8 cellular contexts compared by ENCODE assay signal in the genomic region with DNA sequence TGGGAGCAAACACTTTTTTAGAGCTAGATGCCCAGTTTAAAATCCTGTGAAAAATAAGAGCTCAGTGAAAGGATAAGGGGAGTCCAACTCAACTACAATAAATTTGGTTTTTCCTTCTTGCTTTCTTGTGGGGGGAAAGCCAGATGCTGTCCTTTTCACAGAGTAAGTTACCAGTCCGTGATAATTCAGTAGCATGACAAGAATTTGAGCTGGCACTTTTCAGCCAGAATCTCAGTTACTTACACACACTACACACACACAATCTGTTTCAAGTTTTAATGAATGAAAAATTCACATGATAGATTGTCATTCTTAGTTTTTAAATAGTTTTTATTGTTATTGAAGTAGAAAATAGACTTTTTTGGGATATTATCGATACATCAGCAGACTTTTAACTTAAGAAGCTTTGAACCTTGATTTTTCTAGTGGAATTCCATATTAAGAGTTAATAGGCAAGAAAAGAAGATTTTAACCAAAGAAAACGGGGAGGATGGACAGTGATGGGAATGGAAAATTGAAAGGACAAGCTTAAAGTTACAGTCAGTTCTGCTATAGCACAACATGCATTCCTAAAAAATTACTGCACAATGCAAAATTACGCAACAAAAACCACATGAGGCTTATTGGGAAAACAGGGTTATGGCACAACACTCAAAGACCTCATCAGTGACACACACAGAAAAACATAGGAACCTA. TPM values are rescaled to one million over a fixed set of nuclear protein-coding genes. Genes with fewer than 3 reads are reported as not detected.
DNase-seq lines count a peak whose midpoint lies in the region; ATAC-seq and TF ChIP-seq lines count a peak whose summit lies in the region.

No MANE protein-coding gene starts in this region.

- no peak for ATAC-seq in GM21737 (IDR thresholded peaks at IDR 0.05; ENCODE audit: unreplicated experiment)

- TF ChIP-seq CTCF in neural progenitor cell (IDR thresholded peaks at IDR 0.05), result no peak

- H3K79me2 ChIP-seq in neural progenitor cell (ENCODE audit: low read depth), result peaks cover 72% of the 10 kb centered on the region

- H3K27ac ChIP-seq in neural progenitor cell, result no peak overlapping the region

- H3K36me3 Mint-ChIP-seq in dendritic cell treated with granulocyte-macrophage colony-stimulating factor and Interleukin-4, amounts not matched to agents 40 ng/mL and 50 ng/mL, for 4 days (ENCODE audit: low read depth), result peaks cover 49% of the 10 kb centered on the region
- peaks cover 12% of the 10 kb centered on the region for H3K36me3 Mint-ChIP-seq in neural progenitor cell

- intact Hi-C loops in dendritic cell treated with granulocyte-macrophage colony-stimulating factor and Interleukin-4, amounts not matched to agents 40 ng/mL and 50 ng/mL, for 4 days (cut with micrococcal nuclease), result loop anchor here (2.0 kb wide), 1 partner anchor 16 kb away; no protein-coding TSS in a partner anchor

- H3K27me3 Mint-ChIP-seq in dendritic cell treated with granulocyte-macrophage colony-stimulating factor and Interleukin-4, amounts not matched to agents 40 ng/mL and 50 ng/mL, for 4 days, result no peaks in the 10 kb centered on the region
- H3K27me3 Mint-ChIP-seq in neural progenitor cell (ENCODE audit: insufficient read depth, low read depth), result no peaks in the 10 kb centered on the region

- no peaks in the 10 kb centered on the region for H4K20me1 ChIP-seq in neural progenitor cell (ENCODE audit: low read depth)

- no peaks in the 10 kb centered on the region for H3K9me3 ChIP-seq in neural progenitor cell (ENCODE audit: low read depth)

- H3K4me3 ChIP-seq in neural progenitor cell, result no peak overlapping the region

- no peaks in the 10 kb centered on the region for H3K27me3 ChIP-seq in neural progenitor cell

- peaks cover 54% of the 10 kb centered on the region for H3K4me1 Mint-ChIP-seq in dendritic cell treated with granulocyte-macrophage colony-stimulating factor and Interleukin-4, amounts not matched to agents 40 ng/mL and 50 ng/mL, for 4 days (ENCODE audit: low read depth)
- H3K4me1 Mint-ChIP-seq in neural progenitor cell, result peaks cover 49% of the 10 kb centered on the region

- no peak overlapping the region for H3K9ac ChIP-seq in neural progenitor cell

- peak overlapping the region; percentile 27 for H3K4me2 ChIP-seq in neural progenitor cell

- peak; percentile 86 for DNase-seq in CD1c-positive myeloid dendritic cell (ENCODE audit: extremely low spot score)
- DNase-seq in MV-4-11 (lab: John Stamatoyannopoulos, UW), result peak; percentile 87
- no peak for DNase-seq in neural progenitor cell (ENCODE audit: low spot score)
- DNase-seq in DMS79 (lab: John Stamatoyannopoulos, UW), result no peak
- no peak for DNase-seq in DMS 273 (lab: John Stamatoyannopoulos, UW; ENCODE audit: unreplicated experiment)
- DNase-seq in COR-L47 (lab: John Stamatoyannopoulos, UW), result no peak

- peaks cover 67% of the 10 kb centered on the region for H3K4me1 ChIP-seq in neural progenitor cell

- no peaks in the 10 kb centered on the region for H3K36me3 ChIP-seq in neural progenitor cell

- no peak overlapping the region for H3K4me3 Mint-ChIP-seq in dendritic cell treated with granulocyte-macrophage colony-stimulating factor and Interleukin-4, amounts not matched to agents 40 ng/mL and 50 ng/mL, for 4 days
- H3K4me3 Mint-ChIP-seq in neural progenitor cell, result no peak overlapping the region

- no peak overlapping the region for H2AFZ ChIP-seq in neural progenitor cell (replicated peaks)

- peak overlapping the region; percentile 72 for H3K27ac Mint-ChIP-seq in dendritic cell treated with granulocyte-macrophage colony-stimulating factor and Interleukin-4, amounts not matched to agents 40 ng/mL and 50 ng/mL, for 4 days
- no peak overlapping the region for H3K27ac Mint-ChIP-seq in neural progenitor cell

- peaks cover 23% of the 10 kb centered on the region for H3F3A ChIP-seq in neural progenitor cell (ENCODE audit: low read depth)

- H3K9me3 Mint-ChIP-seq in dendritic cell treated with granulocyte-macrophage colony-stimulating factor and Interleukin-4, amounts not matched to agents 40 ng/mL and 50 ng/mL, for 4 days, result no peaks in the 10 kb centered on the region
- H3K9me3 Mint-ChIP-seq in neural progenitor cell, result no peaks in the 10 kb centered on the region

RNA-seq across cellular contexts. Expression of a gene that starts 47.0 kb away (rescaled TPM):
- total RNA-seq in neural progenitor cell (ENCODE audit: low replicate concordance), result 103 and 141 TPM in 2 replicates

Comparison
In these comparisons a context has a peak if more than half of its experiments do, and no peak if none do; other contexts are left out.
1. DNase-seq: peak in CD1c-positive myeloid dendritic cell (single experiment) and MV-4-11 (single experiment); none in neural progenitor cell (single experiment), DMS79 (single experiment), DMS 273 (single experiment) and COR-L47 (single experiment).